In genomic region chr17:4947010-4947410, GRCh38 we compare ENCODE assay signal across 8 cellular contexts. TPM values are rescaled to one million over a fixed set of nuclear protein-coding genes. Genes with fewer than 3 reads are reported as not detected.
DNase-seq lines count a peak whose midpoint lies in the region; ATAC-seq and TF ChIP-seq lines count a peak whose summit lies in the region.

No MANE protein-coding gene starts in this region.

- H3K27ac ChIP-seq in SK-N-SH (ENCODE audit: low read depth in 2 of 2, low read length in 1 of 2) (peak overlapping the region; percentile 97 to 100), fibroblast of lung (ENCODE audit: insufficient read depth, low read length) (peak overlapping the region; percentile 73)

- peak overlapping the region; percentile 99 for H3K9ac ChIP-seq in SK-N-SH
- peak overlapping the region; percentile 66 for H3K9ac ChIP-seq in fibroblast of lung (ENCODE audit: insufficient read depth, low read length)
- H3K9ac ChIP-seq in skeletal muscle satellite cell (ENCODE audit: low read depth, low read length) = peak overlapping the region; percentile 97

- H3K4me2 ChIP-seq in SK-N-SH = peak overlapping the region; percentile 98
- H3K4me2 ChIP-seq in fibroblast of lung (ENCODE audit: extremely low read depth, insufficient read depth, low read length) = peak overlapping the region; percentile 61
- H3K4me2 ChIP-seq in skeletal muscle satellite cell (ENCODE audit: low read length) = peak overlapping the region; percentile 92

- CTCF ChIA-PET in SK-N-SH (lab: Yijun Ruan, JAX) = interaction anchor here (0.7 to 1.5 kb wide), 3 partner anchors 13 to 56 kb away, joined by 3 to 4 read pairs (median 3); no protein-coding TSS in a partner anchor

- H3K36me3 ChIP-seq in SK-N-SH (replicated peaks in 1 of 2; ENCODE audit: control insufficient read depth in 1 of 2, insufficient read depth in 2 of 2, low read length in 1 of 2) = peaks cover 37 to 40% of the 10 kb centered on the region in 2 experiments
- peaks cover 27% of the 10 kb centered on the region for H3K36me3 ChIP-seq in fibroblast of lung (ENCODE audit: control insufficient read depth, insufficient read depth, low read length)
- peaks cover 52% of the 10 kb centered on the region for H3K36me3 ChIP-seq in skeletal muscle satellite cell (ENCODE audit: insufficient read depth, low read length)

- H3K27me3 ChIP-seq in SK-N-SH (ENCODE audit: insufficient read depth) (no peaks in the 10 kb centered on the region), fibroblast of lung (ENCODE audit: control insufficient read depth, insufficient read depth, low read length) (no peaks in the 10 kb centered on the region), skeletal muscle satellite cell (ENCODE audit: control insufficient read depth, insufficient read depth, low read length) (no peaks in the 10 kb centered on the region)

- H3K79me2 ChIP-seq in SK-N-SH (ENCODE audit: insufficient read depth) (peaks cover 82% of the 10 kb centered on the region), fibroblast of lung (ENCODE audit: control insufficient read depth, insufficient read depth, low read length) (peaks cover 63% of the 10 kb centered on the region)

- 0% methylated on average over 7 of the region's 7 CpGs for WGBS in SK-N-SH (ENCODE audit: low lambda C conversion rate)

- H3K9me3 ChIP-seq in SK-N-SH (no peaks in the 10 kb centered on the region), T-helper 17 cell (ENCODE audit: control insufficient read depth, low read length, poor library complexity, severe bottlenecking) (no peaks in the 10 kb centered on the region), fibroblast of lung (ENCODE audit: control insufficient read depth, insufficient read depth, low read depth, low read length) (no peaks in the 10 kb centered on the region), skeletal muscle satellite cell (replicated peaks; ENCODE audit: low read length) (no peaks in the 10 kb centered on the region)

- TF ChIP-seq EP300 in SK-N-SH (IDR thresholded peaks at IDR 0.05; ENCODE audit: borderline replicate concordance in 1 of 2, low read depth in 1 of 2, low read length in 1 of 2) = no peak

- H3K9me2 ChIP-seq in SK-N-SH = no peaks in the 10 kb centered on the region

- H3K27me3 Mint-ChIP-seq in T-helper 17 cell = no peaks in the 10 kb centered on the region

- H4K20me1 ChIP-seq in SK-N-SH (ENCODE audit: insufficient read depth) (peaks cover 45% of the 10 kb centered on the region), fibroblast of lung (ENCODE audit: control insufficient read depth, extremely low read depth, insufficient read depth, low read length) (peaks cover 2% of the 10 kb centered on the region)

- H3K4me1 ChIP-seq in SK-N-SH (ENCODE audit: control insufficient read depth in 1 of 2, insufficient read depth in 2 of 2, low read depth in 1 of 2, low read length in 1 of 2) (peaks cover 23 to 42% of the 10 kb centered on the region in 2 experiments), fibroblast of lung (ENCODE audit: control insufficient read depth, extremely low read depth, insufficient read depth, low read length) (peaks cover 22% of the 10 kb centered on the region), skeletal muscle satellite cell (ENCODE audit: control insufficient read depth, insufficient read depth, low read length) (peaks cover 45% of the 10 kb centered on the region)

- no peak for DNase-seq in SK-N-SH
- DNase-seq in T-helper 17 cell = no peak
- no peak for DNase-seq in fibroblast of lung (ENCODE audit: low read depth in 2 of 2)
- DNase-seq in NCI-H1930 (lab: John Stamatoyannopoulos, UW) = no peak
- no peak for DNase-seq in NCI-H128 (lab: John Stamatoyannopoulos, UW; ENCODE audit: unreplicated experiment)

- peaks cover 19% of the 10 kb centered on the region for H3K36me3 Mint-ChIP-seq in T-helper 17 cell (ENCODE audit: low read depth)

- H2AFZ ChIP-seq in SK-N-SH (ENCODE audit: low read depth) = no peak overlapping the region
- no peak overlapping the region for H2AFZ ChIP-seq in fibroblast of lung (ENCODE audit: low read length)

- peak overlapping the region; percentile 79 to 99 for H3K4me3 ChIP-seq in SK-N-SH (ENCODE audit: low read depth in 2 of 2, low read length in 1 of 2)
- H3K4me3 ChIP-seq in fibroblast of lung (replicated peaks in 1 of 4; ENCODE audit: control extremely low read depth in 1 of 4, insufficient read depth in 1 of 4, low read depth in 3 of 4, low read length in 4 of 4) = peak overlapping the region; percentile 97 to 98 (median 97)
- peak overlapping the region; percentile 99 for H3K4me3 ChIP-seq in skeletal muscle satellite cell (ENCODE audit: low read length)

- POLR2A ChIA-PET in SK-N-SH (lab: Yijun Ruan, JAX) = interaction anchor here (4.3 kb wide), 1 partner anchor 20 kb away, joined by 32 read pairs; the partner anchor contains the start of gene SPAG7

- peak overlapping the region; percentile 93 for H3K27ac Mint-ChIP-seq in T-helper 17 cell

- H3F3A ChIP-seq in SK-N-SH (replicated peaks; ENCODE audit: insufficient read depth) = peaks cover 68% of the 10 kb centered on the region

- H3K4me3 Mint-ChIP-seq in T-helper 17 cell = peak overlapping the region; percentile 100

- TF ChIP-seq CTCF in SK-N-SH (IDR thresholded peaks at IDR 0.05) = no peak
- TF ChIP-seq CTCF in fibroblast of lung (conservative IDR thresholded peaks at IDR 0.05 in 1 of 2, IDR thresholded peaks at IDR 0.05 in 1 of 2; ENCODE audit: low read depth in 1 of 2, low read length in 2 of 2) = no peak

- peaks cover 56% of the 10 kb centered on the region for H3K4me1 Mint-ChIP-seq in T-helper 17 cell

- ATAC-seq in SK-N-SH treated with all-trans-retinoic acid at 6 μM for 48 hours = no peak
- no peak for ATAC-seq in T-helper 17 cell
- no peak for ATAC-seq in GM18502 (IDR thresholded peaks at IDR 0.05; ENCODE audit: poor library complexity, unreplicated experiment)

- TF ChIP-seq RAD21 in SK-N-SH (IDR thresholded peaks at IDR 0.05; ENCODE audit: low read length) = no peak

TF ChIP-seq in SK-N-SH treated with all-trans-retinoic acid at 6 μM for 48 hours, 23 proteins besides CTCF, POLR2A, EP300 and RAD21 (continues in another document):
- TF ChIP-seq BACH2 (CRISPR knock-in tag; IDR thresholded peaks at IDR 0.05; ENCODE audit: borderline replicate concordance) (no peak), GLIS3 (CRISPR knock-in tag; IDR thresholded peaks at IDR 0.05) (no peak), TCF4 (CRISPR knock-in tag; IDR thresholded peaks at IDR 0.05; ENCODE audit: borderline replicate concordance) (no peak), CREB5 (CRISPR knock-in tag; IDR thresholded peaks at IDR 0.05; ENCODE audit: low read depth) (no peak)

RNA-seq across cellular contexts. Expression of gene PFN1, which starts 1.3 kb away (rescaled TPM):
- 1,627 and 2,484 TPM in 2 replicates for polyA plus RNA-seq in SK-N-SH (2012; rRNA removed)
- polyA plus RNA-seq in SK-N-SH (2012; cell fraction: cytosol; rRNA removed) = 1,556 and 1,614 TPM in 2 replicates
- polyA plus RNA-seq in SK-N-SH (2012; cell fraction: nucleus; rRNA removed) = 620 and 931 TPM in 2 replicates
- total RNA-seq in T-helper 17 cell = 100 to 1,000 TPM; 686 to 710 TPM
- total RNA-seq in fibroblast of lung = 258 and 422 TPM in 2 replicates
- 870 and 1,199 TPM in 2 replicates for polyA plus RNA-seq in fibroblast of lung
- polyA plus RNA-seq in fibroblast of lung (2012) = 1,472 and 2,070 TPM in 2 replicates
- polyA minus RNA-seq in fibroblast of lung (ENCODE audit: low replicate concordance) = 622 and 777 TPM in 2 replicates
- total RNA-seq in skeletal muscle satellite cell (2012; rRNA removed) = 636 and 820 TPM in 2 replicates

RNA-seq across cellular contexts. Expression of gene ENO3, which starts 3.9 kb away (rescaled TPM):
- polyA plus RNA-seq in SK-N-SH (2012; rRNA removed) (29.2 and 32.5 TPM in 2 replicates), fibroblast of lung (2.0 and 2.3 TPM in 2 replicates)
- 9.0 and 10.7 TPM in 2 replicates for polyA plus RNA-seq in SK-N-SH (2012; cell fraction: cytosol; rRNA removed)
- polyA plus RNA-seq in SK-N-SH (2012; cell fraction: nucleus; rRNA removed) = 214 and 261 TPM in 2 replicates
- total RNA-seq in T-helper 17 cell (10 to 100 TPM; 17.2 to 17.6 TPM), fibroblast of lung (1.8 and 4.3 TPM in 2 replicates)
- polyA plus RNA-seq in fibroblast of lung (2012) = 3.4 and 3.8 TPM in 2 replicates
- polyA minus RNA-seq in fibroblast of lung (ENCODE audit: low replicate concordance) = 2.3 TPM in 1 of 2 replicates, not detected in the other
- total RNA-seq in skeletal muscle satellite cell (2012; rRNA removed) = 2.5 and 37.8 TPM in 2 replicates

RNA-seq across cellular contexts. Expression of gene RNF167, which starts 6.9 kb away (rescaled TPM):
- 96.5 and 115 TPM in 2 replicates for polyA plus RNA-seq in SK-N-SH (2012; rRNA removed)
- polyA plus RNA-seq in SK-N-SH (2012; cell fraction: cytosol; rRNA removed) = 60.0 and 80.4 TPM in 2 replicates
- polyA plus RNA-seq in SK-N-SH (2012; cell fraction: nucleus; rRNA removed) = 108 and 121 TPM in 2 replicates
- total RNA-seq in T-helper 17 cell = 10 to 100 TPM; 95.5 to 99.0 TPM
- 13.6 and 22.8 TPM in 2 replicates for total RNA-seq in fibroblast of lung
- 52.6 and 83.5 TPM in 2 replicates for polyA plus RNA-seq in fibroblast of lung
- 67.1 and 105 TPM in 2 replicates for polyA plus RNA-seq in fibroblast of lung (2012)
- 97.9 and 127 TPM in 2 replicates for polyA minus RNA-seq in fibroblast of lung (ENCODE audit: low replicate concordance)
- 23.6 and 36.0 TPM in 2 replicates for total RNA-seq in skeletal muscle satellite cell (2012; rRNA removed)

RNA-seq across cellular contexts. Expression of gene SLC25A11, which starts 7.2 kb away (rescaled TPM):
- polyA plus RNA-seq in SK-N-SH (2012; rRNA removed) = 58.5 and 82.8 TPM in 2 replicates
- 32.7 and 50.3 TPM in 2 replicates for polyA plus RNA-seq in SK-N-SH (2012; cell fraction: cytosol; rRNA removed)
- polyA plus RNA-seq in SK-N-SH (2012; cell fraction: nucleus; rRNA removed) = 45.5 and 51.0 TPM in 2 replicates
- 10 to 100 TPM; 26.2 to 26.4 TPM for total RNA-seq in T-helper 17 cell
- total RNA-seq in fibroblast of lung = 50.3 and 59.3 TPM in 2 replicates
- 29.2 and 45.8 TPM in 2 replicates for polyA plus RNA-seq in fibroblast of lung
- polyA plus RNA-seq in fibroblast of lung (2012) = 40.3 and 62.5 TPM in 2 replicates
- polyA minus RNA-seq in fibroblast of lung (ENCODE audit: low replicate concordance) = 99.6 and 148 TPM in 2 replicates
- total RNA-seq in skeletal muscle satellite cell (2012; rRNA removed) = 49.2 and 64.9 TPM in 2 replicates

RNA-seq across cellular contexts. Expression of gene GP1BA, which starts 14.9 kb away (rescaled TPM):
- polyA plus RNA-seq in SK-N-SH (2012; rRNA removed) (not detected in 2 replicates), fibroblast of lung (not detected in 2 replicates)
- not detected in 2 replicates for polyA plus RNA-seq in SK-N-SH (2012; cell fraction: cytosol; rRNA removed)
- not detected in 2 replicates for polyA plus RNA-seq in SK-N-SH (2012; cell fraction: nucleus; rRNA removed)
- total RNA-seq in T-helper 17 cell (10 to 100 TPM in 1 of 2 donors, 1 to 10 TPM in 1; 1.6 to 22.9 TPM), fibroblast of lung (not detected in 2 replicates)
- 0.23 and 0.33 TPM in 2 replicates for polyA plus RNA-seq in fibroblast of lung (2012)
- polyA minus RNA-seq in fibroblast of lung (ENCODE audit: low replicate concordance) = not detected in 2 replicates
- not detected in 2 replicates for total RNA-seq in skeletal muscle satellite cell (2012; rRNA removed)
